In the genomic region with DNA sequence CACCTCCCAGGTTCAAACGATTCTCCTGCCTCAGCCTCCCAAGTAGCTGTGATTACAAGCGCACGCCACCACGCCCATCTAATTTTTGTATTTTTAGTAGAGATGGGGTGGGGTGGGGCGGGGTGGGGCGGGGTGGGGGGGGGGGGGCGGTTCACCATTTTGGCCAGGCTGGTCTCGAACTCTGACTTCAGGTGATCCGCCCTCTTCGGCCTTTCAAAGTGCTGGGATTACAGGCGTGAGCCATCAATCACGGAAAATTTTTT, we compare ENCODE assay signal across 8 cellular contexts. TPM values are rescaled to one million over a fixed set of nuclear protein-coding genes. Genes with fewer than 3 reads are reported as not detected.
A peak's percentile ranks its signal among the peaks of the same experiment; 100 is the strongest.
DNase-seq lines count a peak whose midpoint lies in the region; ATAC-seq and TF ChIP-seq lines count a peak whose summit lies in the region.

No MANE protein-coding gene starts in this region.

- peak overlapping the region; percentile 94 for H3K4me3 Mint-ChIP-seq in HFFc6
- H3K4me3 Mint-ChIP-seq in stimulated activated memory B cell treated with anti-CD40 and anti-IgM and Interleukin-4, amounts not matched to agents 10 μg/mL and 1 μg/mL and 100 μg/mL, for 72 hours: peak overlapping the region; percentile 99

- H3K27me3 Mint-ChIP-seq in HFFc6 (ENCODE audit: insufficient read depth): peaks cover 14% of the 10 kb centered on the region
- H3K27me3 Mint-ChIP-seq in stimulated activated memory B cell treated with anti-CD40 and anti-IgM and Interleukin-4, amounts not matched to agents 10 μg/mL and 1 μg/mL and 100 μg/mL, for 72 hours: no peaks in the 10 kb centered on the region

- WGBS in iPS DF 6.9 (ENCODE audit: insufficient coverage, insufficient read length): no CpG with 5 or more reads among the region's 12 CpGs

- H3K9me3 Mint-ChIP-seq in HFFc6: peaks cover 5% of the 10 kb centered on the region; the same call in 1 of the 2 replicates
- H3K9me3 Mint-ChIP-seq in activated naive CD4-positive, alpha-beta T cell treated with anti-CD3 and anti-CD28 coated beads, Interleukin-2, amount 50 U/mL, for 72 hours: no peaks in the 10 kb centered on the region
- no peaks in the 10 kb centered on the region for H3K9me3 Mint-ChIP-seq in stimulated activated memory B cell treated with anti-CD40 and anti-IgM and Interleukin-4, amounts not matched to agents 10 μg/mL and 1 μg/mL and 100 μg/mL, for 72 hours

- H3K4me1 ChIP-seq in iPS DF 6.9 (ENCODE audit: control insufficient read depth, insufficient read depth, low read length): peaks cover 2% of the 10 kb centered on the region; the same call in 1 of the 2 replicates
- H3K4me1 ChIP-seq in foreskin keratinocyte: no peaks in the 10 kb centered on the region

- ATAC-seq in activated naive CD4-positive, alpha-beta T cell treated with anti-CD3 and anti-CD28 coated beads, Interleukin-2, amount 50 U/mL, for 72 hours: no peak
- peak; percentile 25 for ATAC-seq in stimulated activated memory B cell treated with anti-CD40 and anti-IgM and Interleukin-4, amounts not matched to agents 10 μg/mL and 1 μg/mL and 100 μg/mL, for 72 hours
- ATAC-seq in HG03175 (IDR thresholded peaks at IDR 0.05; ENCODE audit: unreplicated experiment) (no peak), foreskin keratinocyte (no peak), GM18873 (IDR thresholded peaks at IDR 0.05; ENCODE audit: low FRiP score, unreplicated experiment) (no peak)

- H3K27ac ChIP-seq in iPS DF 6.9 (ENCODE audit: low read length) (no peak overlapping the region), foreskin keratinocyte (no peak overlapping the region)

- no peaks in the 10 kb centered on the region for H3K27me3 ChIP-seq in iPS DF 6.9 (ENCODE audit: control insufficient read depth, insufficient read depth, low read length)
- H3K27me3 ChIP-seq in foreskin keratinocyte: no peaks in the 10 kb centered on the region

- H3K36me3 ChIP-seq in iPS DF 6.9 (ENCODE audit: control insufficient read depth, insufficient read depth, low read length): 0 out of 2 replicates have a peak, but pooled peaks cover 4% of the 10 kb centered on the region

- TF ChIP-seq CTCF in HFFc6 (IDR thresholded peaks at IDR 0.05) (no peak), foreskin keratinocyte (conservative IDR thresholded peaks at IDR 0.05) (no peak)

- no peaks in the 10 kb centered on the region for H3K9me3 ChIP-seq in iPS DF 6.9 (ENCODE audit: control insufficient read depth, insufficient read depth, low read length)

- peak overlapping the region; percentile 95; the same call in 1 of the 2 replicates for H3K4me3 ChIP-seq in iPS DF 6.9 (ENCODE audit: low read length)

- peak overlapping the region; percentile 90 for H3K27ac Mint-ChIP-seq in HFFc6
- H3K27ac Mint-ChIP-seq in activated naive CD4-positive, alpha-beta T cell treated with anti-CD3 and anti-CD28 coated beads, Interleukin-2, amount 50 U/mL, for 72 hours: peak overlapping the region; percentile 100
- peak overlapping the region; percentile 87 for H3K27ac Mint-ChIP-seq in stimulated activated memory B cell treated with anti-CD40 and anti-IgM and Interleukin-4, amounts not matched to agents 10 μg/mL and 1 μg/mL and 100 μg/mL, for 72 hours

- H3K36me3 Mint-ChIP-seq in HFFc6 (ENCODE audit: low read depth): peaks cover 5% of the 10 kb centered on the region; the same call in 1 of the 2 replicates
- H3K36me3 Mint-ChIP-seq in activated naive CD4-positive, alpha-beta T cell treated with anti-CD3 and anti-CD28 coated beads, Interleukin-2, amount 50 U/mL, for 72 hours: peaks cover 7 to 9% of the 10 kb centered on the region in 2 donors
- peaks cover 18% of the 10 kb centered on the region for H3K36me3 Mint-ChIP-seq in stimulated activated memory B cell treated with anti-CD40 and anti-IgM and Interleukin-4, amounts not matched to agents 10 μg/mL and 1 μg/mL and 100 μg/mL, for 72 hours

- peaks cover 34% of the 10 kb centered on the region for H3K4me1 Mint-ChIP-seq in HFFc6 (ENCODE audit: low read depth)
- peaks cover 52% of the 10 kb centered on the region for H3K4me1 Mint-ChIP-seq in stimulated activated memory B cell treated with anti-CD40 and anti-IgM and Interleukin-4, amounts not matched to agents 10 μg/mL and 1 μg/mL and 100 μg/mL, for 72 hours

- DNase-seq in HFFc6: no peak
- no peak for DNase-seq in activated naive CD4-positive, alpha-beta T cell treated with anti-CD3 and anti-CD28 coated beads, Interleukin-2, amount 50 U/mL, for 72 hours (ENCODE audit: low spot score in 2 of 2)
- DNase-seq in iPS DF 6.9 (ENCODE audit: low read depth, low spot score): no peak
- no peak for DNase-seq in foreskin keratinocyte
- DNase-seq in RKO (ENCODE audit: low spot score): no peak

RNA-seq across cellular contexts. Expression of a gene that starts 0.5 kb away (rescaled TPM):
- 10 to 100 TPM; 68.4 to 82.2 (median 80.1) TPM for total RNA-seq in HFFc6 (2021; fragmentation: NEBNext Ultra II Directional; extraction: Animal tissue kit (Norgen Biotek cat#: 25700))
- 10 to 100 TPM; 55.2 to 59.0 TPM for total RNA-seq in activated naive CD4-positive, alpha-beta T cell treated with anti-CD3 and anti-CD28 coated beads, Interleukin-2, amount 50 U/mL, for 72 hours
- total RNA-seq in foreskin keratinocyte: 86.8 and 88.1 TPM in 2 replicates
- polyA plus RNA-seq in foreskin keratinocyte: 55.8 and 60.1 TPM in 2 replicates

RNA-seq across cellular contexts. Expression of a gene that starts 54.0 kb away (rescaled TPM):
- 100 to 1,000 TPM; 266 to 322 (median 283) TPM for total RNA-seq in HFFc6 (2021; fragmentation: NEBNext Ultra II Directional; extraction: Animal tissue kit (Norgen Biotek cat#: 25700))
- 10 to 100 TPM; 40.2 to 48.5 TPM for total RNA-seq in activated naive CD4-positive, alpha-beta T cell treated with anti-CD3 and anti-CD28 coated beads, Interleukin-2, amount 50 U/mL, for 72 hours
- total RNA-seq in foreskin keratinocyte: 127 and 150 TPM in 2 replicates
- 205 and 269 TPM in 2 replicates for polyA plus RNA-seq in foreskin keratinocyte
